In the genomic region with DNA sequence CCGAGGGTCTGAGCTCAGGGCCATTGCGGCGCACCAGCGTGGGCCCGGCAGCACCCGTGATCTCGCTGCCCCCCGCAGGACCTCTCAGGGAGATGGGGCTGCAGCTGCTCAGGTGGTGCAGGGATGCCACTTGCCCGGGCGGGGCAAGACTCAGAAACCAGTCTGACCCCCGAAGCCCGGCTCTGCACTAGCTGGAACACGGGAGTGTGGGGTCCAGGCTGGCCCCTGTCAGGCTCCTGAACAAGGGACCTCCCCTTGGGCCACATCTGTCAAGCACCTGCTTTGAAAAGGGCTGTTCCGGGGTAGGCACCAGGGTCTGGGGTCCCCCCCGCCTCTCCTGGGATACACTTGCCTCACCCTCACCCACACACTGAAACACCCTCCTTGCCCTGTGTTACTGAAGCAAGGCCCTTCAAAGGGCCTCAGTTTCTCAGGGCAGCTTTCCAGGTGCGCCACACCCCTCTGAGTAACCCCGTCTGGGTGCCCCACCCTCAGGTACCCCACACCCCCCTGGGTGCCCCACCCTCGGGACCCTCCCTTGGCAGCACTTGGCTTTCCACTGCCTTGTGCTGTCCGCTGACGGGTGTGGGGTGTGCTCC, we compare ENCODE assay signal across 23 cellular contexts.
DNase-seq lines count a peak whose midpoint lies in the region; ATAC-seq and TF ChIP-seq lines count a peak whose summit lies in the region.
"Had no signal": no experiment of that assay in that cellular context is flagged by ENCODE, and none has a peak within 500 bp of the region (broad histone marks: within the 10 kb centered on the region; RNA-seq: fewer than 3 reads in every experiment).

No MANE protein-coding gene starts in this region.

- ATAC-seq in activated CD4-positive, CD25-positive, alpha-beta regulatory T cell treated with anti-CD3 and anti-CD28 coated beads, Interleukin-2, amount 50 U/mL, for 24 hours, result no peak
- ATAC-seq in IMR-90 (ENCODE audit: low read depth) (no peak), left colon (peak; percentile 18), sciatic nerve (no peak), GM21390 (IDR thresholded peaks at IDR 0.05; ENCODE audit: unreplicated experiment) (no peak)
- ATAC-seq: activated CD8-positive, alpha-beta T cell treated with anti-CD3 and anti-CD28 coated beads, Interleukin-2, amount 10 ng/mL, durations not matched to agents 7 days and 5 days; SK-N-SH treated with all-trans-retinoic acid at 6 μM for 48 hours had no signal

- no peak overlapping the region for H3K4ac ChIP-seq in IMR-90 (ENCODE audit: low read depth, low read length)

- no peaks in the 10 kb centered on the region for H3K36me3 ChIP-seq in IMR-90 (ENCODE audit: control insufficient read depth, insufficient read depth, low read length)
- H3K36me3 ChIP-seq: BE2C, breast epithelium had no signal

- no peaks in the 10 kb centered on the region for H3K9me3 ChIP-seq in IMR-90 (ENCODE audit: control insufficient read depth, insufficient read depth, low read length)
- H3K9me3 ChIP-seq: BE2C, Caco-2, pancreas had no signal

- no TSS peak for BruUV-seq in IMR-90 (replicated peaks; lab: Mats Ljungman, UMichigan)

- no peak overlapping the region for H2BK20ac ChIP-seq in IMR-90 (ENCODE audit: low read depth, low read length)

- peaks cover 4 to 24% (median 10%) of the 10 kb centered on the region in 3 donors for H3K36me3 Mint-ChIP-seq in immature natural killer cell

- no peak overlapping the region for H3K4me3 Mint-ChIP-seq in immature natural killer cell
- H3K4me3 Mint-ChIP-seq: activated CD8-positive, alpha-beta T cell treated with anti-CD3 and anti-CD28 coated beads, Interleukin-2, amount 10 ng/mL, durations not matched to agents 7 days and 5 days; activated T-helper 1 cell treated with anti-CD3 and anti-CD28 coated beads, Interleukin-12 subunit alpha, Interleukin-12 subunit beta, Interleukin-2, Interleukin-4 antibody, amounts not matched to agents 30 ng/mL and 10 ng/mL and 1 ng/mL, durations not matched to agents 14 hours and 24 hours and 36 hours; dendritic cell treated with granulocyte-macrophage colony-stimulating factor and Interleukin-4, amounts not matched to agents 40 ng/mL and 50 ng/mL, for 4 days; H9; stimulated activated naive CD8-positive, alpha-beta T cell treated with anti-CD3 and anti-CD28 coated beads, Interleukin-15, Interleukin-2, amounts not matched to agents 100 ng/mL and 50 ng/mL, for 24 hours had no signal

- H4K20me1 ChIP-seq in IMR-90 (ENCODE audit: insufficient read depth, low read length), result no peaks in the 10 kb centered on the region

- no peaks in the 10 kb centered on the region for H3K4me1 Mint-ChIP-seq in immature natural killer cell
- H3K4me1 Mint-ChIP-seq: H9 had no signal

- H4K5ac ChIP-seq in IMR-90 (ENCODE audit: low read depth, low read length), result no peak overlapping the region

- no peak overlapping the region for H2BK15ac ChIP-seq in IMR-90 (ENCODE audit: low read depth, low read length)

- no peaks in the 10 kb centered on the region for H3K9me3 Mint-ChIP-seq in immature natural killer cell
- H3K9me3 Mint-ChIP-seq: activated T-helper 1 cell treated with anti-CD3 and anti-CD28 coated beads, Interleukin-12 subunit alpha, Interleukin-12 subunit beta, Interleukin-2, Interleukin-4 antibody, amounts not matched to agents 30 ng/mL and 10 ng/mL and 1 ng/mL, durations not matched to agents 14 hours and 24 hours and 36 hours had no signal

- H3K14ac ChIP-seq in IMR-90 (replicated peaks; ENCODE audit: low read depth, low read length), result no peak overlapping the region

- peak overlapping the region; percentile 43 for H2BK5ac ChIP-seq in IMR-90 (ENCODE audit: low read depth, low read length, poor library complexity, severe bottlenecking)

- WGBS in IMR-90 (ENCODE audit: extremely low coverage in 2 of 2, insufficient read length in 1 of 2), 2 experiments, result 85% methylated on average over 10 of the region's 20 CpGs; no CpG with 5 or more reads in 1 of the 2 experiments

- peak; percentile 24 for DNase-seq in activated CD4-positive, CD25-positive, alpha-beta regulatory T cell treated with anti-CD3 and anti-CD28 coated beads, Interleukin-2, amount 50 U/mL, for 72 hours
- DNase-seq in IMR-90 (no peak), left colon (peak; percentile 4 to 22), sciatic nerve (ENCODE audit: low spot score) (peak; percentile 49), immature natural killer cell (no peak)
- no peak for DNase-seq in stimulated activated CD4-positive, alpha-beta T cell treated with anti-CD3 and anti-CD28 coated beads, Interleukin-4, amount 100 ng/mL, for 24 hours
- DNase-seq: activated CD4-positive, CD25-positive, alpha-beta regulatory T cell; activated CD8-positive, alpha-beta T cell treated with anti-CD3 and anti-CD28 coated beads, Interleukin-2, amount 10 ng/mL, durations not matched to agents 7 days and 5 days; BE2C; NCI-H1105; NCI-H2081; T1000 had no signal

- H3K27me3 ChIP-seq in IMR-90 (ENCODE audit: control insufficient read depth, insufficient read depth, low read length), result no peaks in the 10 kb centered on the region
- H3K27me3 ChIP-seq: BE2C, breast epithelium, pancreas had no signal

- no peak overlapping the region for H3K4me3 ChIP-seq in IMR-90 (ENCODE audit: insufficient read depth, low read depth, low read length)
- H3K4me3 ChIP-seq: breast epithelium, pancreas had no signal

- H3K27ac Mint-ChIP-seq in immature natural killer cell, result no peak overlapping the region
- H3K27ac Mint-ChIP-seq: activated CD8-positive, alpha-beta T cell treated with anti-CD3 and anti-CD28 coated beads, Interleukin-2, amount 10 ng/mL, durations not matched to agents 7 days and 5 days; activated T-helper 1 cell treated with anti-CD3 and anti-CD28 coated beads, Interleukin-12 subunit alpha, Interleukin-12 subunit beta, Interleukin-2, Interleukin-4 antibody, amounts not matched to agents 30 ng/mL and 10 ng/mL and 1 ng/mL, durations not matched to agents 14 hours and 24 hours and 36 hours; dendritic cell treated with granulocyte-macrophage colony-stimulating factor and Interleukin-4, amounts not matched to agents 40 ng/mL and 50 ng/mL, for 4 days; stimulated activated naive CD8-positive, alpha-beta T cell treated with anti-CD3 and anti-CD28 coated beads, Interleukin-15, Interleukin-2, amounts not matched to agents 100 ng/mL and 50 ng/mL, for 24 hours had no signal

- peaks cover 10% of the 10 kb centered on the region for H3K4me1 ChIP-seq in IMR-90 (ENCODE audit: control insufficient read depth, insufficient read depth, low read length)
- H3K4me1 ChIP-seq: BE2C, breast epithelium, pancreas had no signal

- peak overlapping the region; percentile 9 for H2AFZ ChIP-seq in IMR-90 (replicated peaks; ENCODE audit: low read length, poor library complexity)

- peaks cover 5% of the 10 kb centered on the region; the same call in 1 of the 2 replicates for H3K9me1 ChIP-seq in IMR-90 (ENCODE audit: insufficient read depth, low read length)

- H3K27me3 Mint-ChIP-seq in immature natural killer cell (ENCODE audit: low read depth in 3 of 3), result peaks cover 2 to 14% (median 3%) of the 10 kb centered on the region in 3 donors
- H3K27me3 Mint-ChIP-seq: dendritic cell treated with granulocyte-macrophage colony-stimulating factor and Interleukin-4, amounts not matched to agents 40 ng/mL and 50 ng/mL, for 4 days; stimulated activated naive CD8-positive, alpha-beta T cell treated with anti-CD3 and anti-CD28 coated beads, Interleukin-15, Interleukin-2, amounts not matched to agents 100 ng/mL and 50 ng/mL, for 24 hours had no signal

- no peak overlapping the region for H3K56ac ChIP-seq in IMR-90 (ENCODE audit: extremely low read depth, insufficient read depth, low read length)

- H4K91ac ChIP-seq in IMR-90 (ENCODE audit: insufficient read depth, low read depth, low read length), result no peak overlapping the region

- H4K8ac ChIP-seq in IMR-90 (ENCODE audit: low read depth in 2 of 2, low read length in 2 of 2), result no peak overlapping the region

- CTCF ChIA-PET in IMR-90 (lab: Yijun Ruan, JAX), result no interaction called here

- peak overlapping the region; percentile 65 for H2AK9ac ChIP-seq in IMR-90 (replicated peaks; ENCODE audit: low read depth, low read length, poor library complexity)

- TF ChIP-seq POLR2A in IMR-90 (IDR thresholded peaks at IDR 0.05; ENCODE audit: low read depth, low read length), result no peak

- H3K79me1 ChIP-seq in IMR-90 (ENCODE audit: low read depth in 1 of 2, low read length in 2 of 2), result no peaks in the 10 kb centered on the region; a peak in 2 of 4 replicates

- in situ Hi-C loops in IMR-90 (cut with MboI; ENCODE audit: low sequenced_read_pairs), result no loop called here

- intact Hi-C loops in IMR-90 (cut with micrococcal nuclease) (loop anchor here (2.0 kb wide), 1 partner anchor 331 kb away; no protein-coding TSS in a partner anchor), left colon (cut with DNase I, micrococcal nuclease) (no loop called here), sciatic nerve (cut with DNase I) (no loop called here)

- no peak overlapping the region for H3K23ac ChIP-seq in IMR-90 (ENCODE audit: low read depth, low read length)

- no peak overlapping the region for H3K27ac ChIP-seq in IMR-90 (ENCODE audit: insufficient read depth, low read length)
- H3K27ac ChIP-seq: 22Rv1, breast epithelium, pancreas had no signal

- no peak overlapping the region for H3K9ac ChIP-seq in IMR-90 (ENCODE audit: low read depth, low read length)

- H3K18ac ChIP-seq in IMR-90 (ENCODE audit: low read depth, low read length), result no peak overlapping the region

- no peak overlapping the region for H3K4me2 ChIP-seq in IMR-90 (ENCODE audit: low read depth, low read length)

- no peak overlapping the region for H2AK5ac ChIP-seq in IMR-90 (ENCODE audit: low read depth, low read length)

- H2BK120ac ChIP-seq in IMR-90 (ENCODE audit: low read depth, low read length), result no peak overlapping the region

- TF ChIP-seq RAD21 in IMR-90 (IDR thresholded peaks at IDR 0.05; ENCODE audit: low read length), result no peak

- POLR2A ChIA-PET in IMR-90 (lab: Charles Lee; ENCODE audit: unreplicated experiment), result no interaction called here

- dilution Hi-C loops in IMR-90 (cut with HindIII; ENCODE audit: low sequenced_read_pairs, unreplicated experiment), result no loop called here

- TF ChIP-seq CTCF in IMR-90 (conservative IDR thresholded peaks at IDR 0.05; ENCODE audit: low read depth, low read length), result no peak

TF ChIP-seq in IMR-90, 13 proteins besides CTCF, POLR2A, EP300 and RAD21 (continues in another document):
- no peak for TF ChIP-seq MAFK (IDR thresholded peaks at IDR 0.05; ENCODE audit: low read depth, low read length)
- TF ChIP-seq, protein P1, sequence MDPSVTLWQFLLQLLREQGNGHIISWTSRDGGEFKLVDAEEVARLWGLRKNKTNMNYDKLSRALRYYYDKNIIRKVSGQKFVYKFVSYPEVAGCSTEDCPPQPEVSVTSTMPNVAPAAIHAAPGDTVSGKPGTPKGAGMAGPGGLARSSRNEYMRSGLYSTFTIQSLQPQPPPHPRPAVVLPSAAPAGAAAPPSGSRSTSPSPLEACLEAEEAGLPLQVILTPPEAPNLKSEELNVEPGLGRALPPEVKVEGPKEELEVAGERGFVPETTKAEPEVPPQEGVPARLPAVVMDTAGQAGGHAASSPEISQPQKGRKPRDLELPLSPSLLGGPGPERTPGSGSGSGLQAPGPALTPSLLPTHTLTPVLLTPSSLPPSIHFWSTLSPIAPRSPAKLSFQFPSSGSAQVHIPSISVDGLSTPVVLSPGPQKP (IDR thresholded peaks at IDR 0.05; ENCODE audit: borderline replicate concordance, low read depth, low read length), result no peak
- TF ChIP-seq MXI1 (IDR thresholded peaks at IDR 0.05; ENCODE audit: borderline replicate concordance, low read depth, low read length), result no peak
- TF ChIP-seq FOS (IDR thresholded peaks at IDR 0.05; ENCODE audit: low read depth, low read length), result no peak

Comparison
In these comparisons a context has a peak if more than half of its experiments do, and no peak if none do; other contexts are left out.
1. DNase-seq: peak in activated CD4-positive, CD25-positive, alpha-beta regulatory T cell treated with anti-CD3 and anti-CD28 coated beads, Interleukin-2, amount 50 U/mL, for 72 hours (single experiment), left colon (2 of 2) and sciatic nerve (single experiment); none in IMR-90 (single experiment), stimulated activated CD4-positive, alpha-beta T cell treated with anti-CD3 and anti-CD28 coated beads, Interleukin-4, amount 100 ng/mL, for 24 hours (single experiment) and immature natural killer cell (0 of 3).